ENCODE assay signal across 8 cellular contexts in genomic region chr1:23798662-23799142, GRCh38. TPM values are rescaled to one million over a fixed set of nuclear protein-coding genes. Genes with fewer than 3 reads are reported as not detected.
DNase-seq lines count a peak whose midpoint lies in the region; TF ChIP-seq lines count a peak whose summit lies in the region.

No MANE protein-coding gene starts in this region.

- WGBS in trophoblast cell (ENCODE audit: extremely low coverage, insufficient coverage, insufficient read length), result no CpG with 5 or more reads among the region's 12 CpGs

- H3K4me2 ChIP-seq in trophoblast cell (ENCODE audit: low read length), result peak overlapping the region; percentile 96

- H3K79me1 ChIP-seq in trophoblast cell (ENCODE audit: low read length), result peaks cover 14% of the 10 kb centered on the region

- no peak overlapping the region for H2BK12ac ChIP-seq in trophoblast cell (ENCODE audit: low read length)

- no peaks in the 10 kb centered on the region for H3K27me3 ChIP-seq in Peyer's patch
- no peaks in the 10 kb centered on the region for H3K27me3 ChIP-seq in trophoblast cell (ENCODE audit: insufficient read depth, low read length)

- peak overlapping the region; percentile 21 for H4K91ac ChIP-seq in trophoblast cell (ENCODE audit: low read depth, low read length)

- H3K18ac ChIP-seq in trophoblast cell (ENCODE audit: low read length), result peak overlapping the region; percentile 26

- H3K4me3 ChIP-seq in Peyer's patch (peak overlapping the region in 2 of 4 donors; percentile 72 to 91), epithelial cell of proximal tubule (ENCODE audit: low read depth, low read length) (peak overlapping the region; percentile 91), trophoblast cell (ENCODE audit: low read depth, low read length) (no peak overlapping the region)

- H3K4me1 ChIP-seq in Peyer's patch (peaks cover 0 to 26% (median 18%) of the 10 kb centered on the region in 4 donors), trophoblast cell (ENCODE audit: control insufficient read depth in 1 of 2, insufficient read depth in 2 of 2, low read length in 2 of 2) (peaks cover 7 to 16% of the 10 kb centered on the region in 2 experiments)

- no peak overlapping the region for H3K23ac ChIP-seq in trophoblast cell (ENCODE audit: low read length)

- H3K27ac ChIP-seq in Peyer's patch, result peak overlapping the region in 3 of 4 donors; percentile 93 to 97 (median 95)
- peak overlapping the region; percentile 80 for H3K27ac ChIP-seq in trophoblast cell (ENCODE audit: low read depth, low read length)

- TF ChIP-seq POLR2A in Peyer's patch (IDR thresholded peaks at IDR 0.05), result no peak

- H3K4ac ChIP-seq in trophoblast cell (ENCODE audit: low read depth, low read length), result peak overlapping the region; percentile 10

- H4K8ac ChIP-seq in trophoblast cell (ENCODE audit: low read depth, low read length), result no peak overlapping the region

- peak overlapping the region; percentile 32 for H2AK5ac ChIP-seq in trophoblast cell (ENCODE audit: low read length)

- TF ChIP-seq CTCF in GM12873 (IDR thresholded peaks at IDR 0.05; ENCODE audit: insufficient read depth, low read depth, low read length, missing control alignments) (peak; percentile 44), Peyer's patch (IDR thresholded peaks at IDR 0.05) (no peak), epithelial cell of proximal tubule (conservative IDR thresholded peaks at IDR 0.05; ENCODE audit: low read depth, low read length) (peak; percentile 4)

- H3K14ac ChIP-seq in trophoblast cell (ENCODE audit: low read length), result peak overlapping the region; percentile 7

- no peak overlapping the region for H2BK120ac ChIP-seq in trophoblast cell (ENCODE audit: insufficient read depth, low read length, poor library complexity)

- DNase-seq in Peyer's patch (peak in 1 of 3 donors; percentile 49), epithelial cell of proximal tubule (ENCODE audit: low read depth) (no peak), trophoblast cell (no peak), NCI-H1092 (lab: John Stamatoyannopoulos, UW) (no peak), NK-92 (lab: John Stamatoyannopoulos, UW; ENCODE audit: unreplicated experiment) (no peak), germinal center (ENCODE audit: low spot score) (no peak), NOMO-1 treated with dmso at 0.1 percent for 144 hours (lab: John Stamatoyannopoulos, UW; ENCODE audit: unreplicated experiment) (no peak)

- peaks cover 7% of the 10 kb centered on the region for H3K79me2 ChIP-seq in trophoblast cell (ENCODE audit: control insufficient read depth, insufficient read depth, low read length, poor library complexity)

- no peak overlapping the region for H3K9ac ChIP-seq in trophoblast cell (ENCODE audit: low read length)

- H3K9me3 ChIP-seq in Peyer's patch (no peaks in the 10 kb centered on the region), trophoblast cell (ENCODE audit: insufficient read depth, low read depth, low read length) (no peaks in the 10 kb centered on the region)

- peak overlapping the region; percentile 37 for H4K12ac ChIP-seq in trophoblast cell (ENCODE audit: low read depth, low read length)

- no peak overlapping the region for H2BK5ac ChIP-seq in trophoblast cell (ENCODE audit: low read depth, low read length, poor library complexity)

- no peak overlapping the region for H2AFZ ChIP-seq in trophoblast cell (ENCODE audit: insufficient read depth, low read length, poor library complexity)

- H3K36me3 ChIP-seq in Peyer's patch (peaks cover 0 to 39% (median 0%) of the 10 kb centered on the region in 3 donors), trophoblast cell (ENCODE audit: control insufficient read depth in 1 of 2, insufficient read depth in 2 of 2, low read length in 2 of 2) (peaks cover 49 to 50% of the 10 kb centered on the region in 2 experiments)

RNA-seq across cellular contexts. Expression of gene GALE, which starts 1.9 kb away (rescaled TPM):
- total RNA-seq in Peyer's patch (100 to 1,000 TPM in 2 of 4 donors, 10 to 100 TPM in 2; 58.6 to 137 (median 107) TPM), epithelial cell of proximal tubule (126 and 131 TPM in 2 replicates)
- polyA plus RNA-seq in trophoblast cell (2013), result 48.7 and 50.7 TPM in 2 replicates

RNA-seq across cellular contexts. Expression of gene LYPLA2, which starts 7.8 kb away (rescaled TPM):
- total RNA-seq in Peyer's patch (100 to 1,000 TPM in 2 of 4 donors, 10 to 100 TPM in 2; 47.0 to 117 (median 105) TPM), epithelial cell of proximal tubule (129 and 160 TPM in 2 replicates)
- 97.8 and 104 TPM in 2 replicates for polyA plus RNA-seq in trophoblast cell (2013)

RNA-seq across cellular contexts. Expression of gene PITHD1, which starts 20.5 kb away (rescaled TPM):
- 10 to 100 TPM; 19.4 to 47.0 (median 30.1) TPM for total RNA-seq in Peyer's patch
- 39.0 and 47.0 TPM in 2 replicates for total RNA-seq in epithelial cell of proximal tubule
- polyA plus RNA-seq in trophoblast cell (2013), result 21.1 TPM in 2 replicates

RNA-seq across cellular contexts. Expression of gene HMGCL, which starts 26.5 kb away (rescaled TPM):
- 10 to 100 TPM; 24.8 to 74.3 (median 64.6) TPM for total RNA-seq in Peyer's patch
- total RNA-seq in epithelial cell of proximal tubule, result 22.1 and 38.5 TPM in 2 replicates
- 15.7 and 16.7 TPM in 2 replicates for polyA plus RNA-seq in trophoblast cell (2013)

RNA-seq across cellular contexts. Expression of gene ELOA, which starts 55.4 kb away (rescaled TPM):
- total RNA-seq in Peyer's patch (10 to 100 TPM; 26.3 to 43.7 (median 31.2) TPM), epithelial cell of proximal tubule (27.9 and 30.2 TPM in 2 replicates)
- 28.1 and 28.4 TPM in 2 replicates for polyA plus RNA-seq in trophoblast cell (2013)

Comparison
In these comparisons a context has a peak if more than half of its experiments do, and no peak if none do; other contexts are left out.
1. CTCF ChIP-seq: peak in GM12873 (single experiment) and epithelial cell of proximal tubule (single experiment); none in Peyer's patch (0 of 6).